In genomic region chr6:168462454-168462853, GRCh38 we compare ENCODE assay signal across 25 cellular contexts. TPM values are rescaled to one million over a fixed set of nuclear protein-coding genes. Genes with fewer than 3 reads are reported as not detected.
"Had no signal": no experiment of that assay in that cellular context is flagged by ENCODE, and none has a peak within 500 bp of the region (broad histone marks: within the 10 kb centered on the region; RNA-seq: fewer than 3 reads in every experiment).

No MANE protein-coding gene starts in this region.

- H3K4me1 ChIP-seq: SJSA1 had no signal

- H3K27me3 ChIP-seq: SJSA1 had no signal

- H3K4me3 ChIP-seq: MG63, SJSA1, SK-N-MC had no signal

- DNase-seq: Karpas-422, KG1, MG63, NCI-H1092, NCI-H1105 treated with DMSO at 0.1 percent for 48 hours, NCI-H1417 treated with DMSO at 0.1 percent for 48 hours, NCI-H146, NCI-H1694 treated with DMSO at 0.1 percent for 48 hours, NCI-H2029, NCI-H2081 treated with DMSO at 0.1 percent for 48 hours, NCI-H2171, NCI-H226, NCI-H446, NCI-H510A, NCI-H524 treated with DMSO at 0.1 percent for 48 hours, NCI-H69, NCI-H774, Right ventricle myocardium superior, RPMI8226, SIG-M5, SW 1271 had no signal

- H3K9me3 ChIP-seq: MG63 had no signal

- H3K36me3 Mint-ChIP-seq: IgD-negative memory B cell had no signal

- H3K4me3 Mint-ChIP-seq: IgD-negative memory B cell had no signal

- H3K27ac Mint-ChIP-seq: IgD-negative memory B cell had no signal

- H3K27ac ChIP-seq: HL-60, SJSA1, SK-N-MC had no signal

- H3K36me3 ChIP-seq: MG63, SJSA1 had no signal

RNA-seq across cellular contexts. Expression of gene SMOC2, which starts 21.5 kb away (rescaled TPM):
- total RNA-seq: SJSA1 had no signal
- polyA plus RNA-seq: IgD-negative memory B cell had no signal
